ENCODE assay signal across 12 cellular contexts in genomic region chr2:102051659-102052366, GRCh38.
DNase-seq lines count a peak whose midpoint lies in the region; ATAC-seq and TF ChIP-seq lines count a peak whose summit lies in the region.
"Had no signal": no experiment of that assay in that cellular context is flagged by ENCODE, and none has a peak within 500 bp of the region (broad histone marks: within the 10 kb centered on the region; RNA-seq: fewer than 3 reads in every experiment).

No MANE protein-coding gene starts in this region.

- TF ChIP-seq CTCF in gastrocnemius medialis (IDR thresholded peaks at IDR 0.05 in 4 of 5, conservative IDR thresholded peaks at IDR 0.05 in 1 of 5), result no peak

- H3K36me3 ChIP-seq in gastrocnemius medialis, result no peaks in the 10 kb centered on the region

- in situ Hi-C loops in gastrocnemius medialis (cut with MboI; ENCODE audit: low sequenced_read_pairs in 4 of 4), result no loop called here

- peak; percentile 71 for ATAC-seq in left ventricle myocardium superior
- no peak for ATAC-seq in gastrocnemius medialis
- ATAC-seq in HG02642 (IDR thresholded peaks at IDR 0.05; ENCODE audit: poor library complexity, unreplicated experiment), result no peak
- ATAC-seq in HG03159 (IDR thresholded peaks at IDR 0.05; ENCODE audit: unreplicated experiment), result no peak

- no peaks in the 10 kb centered on the region for H3K9me3 ChIP-seq in gastrocnemius medialis

- peaks cover 33 to 42% of the 10 kb centered on the region in 2 donors for H3K4me1 ChIP-seq in gastrocnemius medialis

- peak; percentile 49 for DNase-seq in AG20443 (ENCODE audit: low spot score)
- peak; percentile 69 for DNase-seq in amniotic epithelial cell (ENCODE audit: low read depth)
- DNase-seq in left ventricle myocardium superior, result no peak
- peak in 1 of 2 donors; percentile 37 for DNase-seq in gastrocnemius medialis
- no peak for DNase-seq in activated T-cell treated with anti-CD3 and anti-CD28 coated beads, Interleukin-2, amount 50 U/mL, for 48 hours
- no peak for DNase-seq in SK-N-DZ (ENCODE audit: low spot score)
- DNase-seq: cerebellar nuclear complex; GF-D8; PC-9; stimulated activated CD4-positive, alpha-beta T cell treated with anti-CD3 and anti-CD28 coated beads, Interleukin-12 subunit alpha, Interleukin-12 subunit beta, amount 100 ng/mL, for 4 hours had no signal

- H3K27ac ChIP-seq in gastrocnemius medialis, result peak overlapping the region; percentile 67 to 79 (median 72)
- H3K27ac ChIP-seq: PC-9 had no signal

- TF ChIP-seq POLR2A in gastrocnemius medialis (IDR thresholded peaks at IDR 0.05), result no peak

- H3K4me3 ChIP-seq in gastrocnemius medialis, result no peak overlapping the region
- H3K4me3 ChIP-seq: PC-9 had no signal

- H3K27me3 ChIP-seq in gastrocnemius medialis, result no peaks in the 10 kb centered on the region

- intact Hi-C loops in left ventricle myocardium superior (cut with micrococcal nuclease) (no loop called here), gastrocnemius medialis (cut with DNase I; ENCODE audit: low total_unique reads) (no loop called here)

Comparison
In these comparisons a context has a peak if more than half of its experiments do, and no peak if none do; other contexts are left out.
1. DNase-seq: peak in AG20443 (single experiment) and amniotic epithelial cell (single experiment); none in left ventricle myocardium superior (single experiment), activated T-cell treated with anti-CD3 and anti-CD28 coated beads, Interleukin-2, amount 50 U/mL, for 48 hours (0 of 2) and SK-N-DZ (single experiment).